ENCODE assay signal across 1 cellular context in the genomic region with DNA sequence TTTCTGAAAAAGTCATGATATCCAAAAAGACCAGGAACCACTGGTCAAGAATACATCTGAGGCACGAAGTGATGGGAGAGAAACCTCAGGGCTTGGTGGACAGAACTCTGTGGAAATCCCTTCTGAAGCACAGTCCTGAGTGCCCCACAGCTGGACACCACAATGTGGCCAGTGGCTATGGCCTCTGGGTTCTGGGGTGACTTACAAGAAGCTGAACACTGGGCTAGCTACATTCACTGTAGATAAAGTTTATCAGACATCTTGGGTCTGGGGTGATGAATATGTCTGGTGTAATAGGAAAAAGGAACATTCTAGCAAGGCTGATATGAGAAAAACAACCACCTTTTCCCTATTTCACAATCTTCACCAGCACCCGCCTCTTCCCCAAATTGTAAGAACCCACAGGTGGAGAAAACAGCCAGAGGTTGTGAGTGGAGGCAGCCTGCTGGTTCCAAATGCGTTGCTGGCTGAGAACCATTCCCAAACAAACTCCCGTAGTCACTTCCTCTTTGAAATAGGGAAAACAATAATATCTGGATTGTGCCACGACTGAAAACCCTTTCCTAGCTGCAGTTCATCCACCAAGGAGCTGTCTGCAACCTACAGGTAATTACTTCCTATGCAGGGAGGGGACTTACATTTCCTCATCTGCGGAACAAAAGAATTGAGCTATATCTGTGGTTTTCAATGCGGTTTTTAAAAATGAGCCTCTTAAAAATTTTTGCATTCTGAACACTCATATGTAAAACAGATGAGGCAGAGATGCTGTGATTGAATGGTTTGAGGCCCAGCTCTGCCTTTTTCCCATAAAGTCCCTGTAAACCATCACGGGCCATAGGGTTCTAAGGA.
TF ChIP-seq lines count a peak whose summit lies in the region.

No MANE protein-coding gene starts in this region.

TF ChIP-seq in WTC11, 78 proteins besides CTCF, POLR2A, EP300 and RAD21 (continued from another document):
- TF ChIP-seq, protein P1, sequence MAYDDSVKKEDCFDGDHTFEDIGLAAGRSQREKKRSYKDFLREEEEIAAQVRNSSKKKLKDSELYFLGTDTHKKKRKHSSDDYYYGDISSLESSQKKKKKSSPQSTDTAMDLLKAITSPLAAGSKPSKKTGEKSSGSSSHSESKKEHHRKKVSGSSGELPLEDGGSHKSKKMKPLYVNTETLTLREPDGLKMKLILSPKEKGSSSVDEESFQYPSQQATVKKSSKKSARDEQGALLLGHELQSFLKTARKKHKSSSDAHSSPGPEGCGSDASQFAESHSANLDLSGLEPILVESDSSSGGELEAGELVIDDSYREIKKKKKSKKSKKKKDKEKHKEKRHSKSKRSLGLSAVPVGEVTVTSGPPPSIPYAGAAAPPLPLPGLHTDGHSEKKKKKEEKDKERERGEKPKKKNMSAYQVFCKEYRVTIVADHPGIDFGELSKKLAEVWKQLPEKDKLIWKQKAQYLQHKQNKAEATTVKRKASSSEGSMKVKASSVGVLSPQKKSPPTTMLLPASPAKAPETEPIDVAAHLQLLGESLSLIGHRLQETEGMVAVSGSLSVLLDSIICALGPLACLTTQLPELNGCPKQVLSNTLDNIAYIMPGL (CRISPR knock-in tag; IDR thresholded peaks at IDR 0.05), result no peak
- TF ChIP-seq ESRRA (CRISPR knock-in tag; IDR thresholded peaks at IDR 0.05; ENCODE audit: borderline replicate concordance) (no peak), CREM (CRISPR knock-in tag; IDR thresholded peaks at IDR 0.05) (no peak), KAT7 (CRISPR knock-in tag; IDR thresholded peaks at IDR 0.05; ENCODE audit: borderline replicate concordance) (no peak), TCF7 (CRISPR knock-in tag; IDR thresholded peaks at IDR 0.05; ENCODE audit: low read depth) (no peak), IRF2 (CRISPR knock-in tag; IDR thresholded peaks at IDR 0.05; ENCODE audit: borderline replicate concordance, low read depth) (no peak), MXD4 (CRISPR knock-in tag; IDR thresholded peaks at IDR 0.05; ENCODE audit: borderline replicate concordance) (no peak), JUN (CRISPR knock-in tag; IDR thresholded peaks at IDR 0.05) (no peak)
- TF ChIP-seq, protein P2, sequence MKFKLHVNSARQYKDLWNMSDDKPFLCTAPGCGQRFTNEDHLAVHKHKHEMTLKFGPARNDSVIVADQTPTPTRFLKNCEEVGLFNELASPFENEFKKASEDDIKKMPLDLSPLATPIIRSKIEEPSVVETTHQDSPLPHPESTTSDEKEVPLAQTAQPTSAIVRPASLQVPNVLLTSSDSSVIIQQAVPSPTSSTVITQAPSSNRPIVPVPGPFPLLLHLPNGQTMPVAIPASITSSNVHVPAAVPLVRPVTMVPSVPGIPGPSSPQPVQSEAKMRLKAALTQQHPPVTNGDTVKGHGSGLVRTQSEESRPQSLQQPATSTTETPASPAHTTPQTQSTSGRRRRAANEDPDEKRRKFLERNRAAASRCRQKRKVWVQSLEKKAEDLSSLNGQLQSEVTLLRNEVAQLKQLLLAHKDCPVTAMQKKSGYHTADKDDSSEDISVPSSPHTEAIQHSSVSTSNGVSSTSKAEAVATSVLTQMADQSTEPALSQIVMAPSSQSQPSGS (CRISPR knock-in tag; IDR thresholded peaks at IDR 0.05; ENCODE audit: borderline replicate concordance, low read depth), result no peak
- TF ChIP-seq, protein P3, sequence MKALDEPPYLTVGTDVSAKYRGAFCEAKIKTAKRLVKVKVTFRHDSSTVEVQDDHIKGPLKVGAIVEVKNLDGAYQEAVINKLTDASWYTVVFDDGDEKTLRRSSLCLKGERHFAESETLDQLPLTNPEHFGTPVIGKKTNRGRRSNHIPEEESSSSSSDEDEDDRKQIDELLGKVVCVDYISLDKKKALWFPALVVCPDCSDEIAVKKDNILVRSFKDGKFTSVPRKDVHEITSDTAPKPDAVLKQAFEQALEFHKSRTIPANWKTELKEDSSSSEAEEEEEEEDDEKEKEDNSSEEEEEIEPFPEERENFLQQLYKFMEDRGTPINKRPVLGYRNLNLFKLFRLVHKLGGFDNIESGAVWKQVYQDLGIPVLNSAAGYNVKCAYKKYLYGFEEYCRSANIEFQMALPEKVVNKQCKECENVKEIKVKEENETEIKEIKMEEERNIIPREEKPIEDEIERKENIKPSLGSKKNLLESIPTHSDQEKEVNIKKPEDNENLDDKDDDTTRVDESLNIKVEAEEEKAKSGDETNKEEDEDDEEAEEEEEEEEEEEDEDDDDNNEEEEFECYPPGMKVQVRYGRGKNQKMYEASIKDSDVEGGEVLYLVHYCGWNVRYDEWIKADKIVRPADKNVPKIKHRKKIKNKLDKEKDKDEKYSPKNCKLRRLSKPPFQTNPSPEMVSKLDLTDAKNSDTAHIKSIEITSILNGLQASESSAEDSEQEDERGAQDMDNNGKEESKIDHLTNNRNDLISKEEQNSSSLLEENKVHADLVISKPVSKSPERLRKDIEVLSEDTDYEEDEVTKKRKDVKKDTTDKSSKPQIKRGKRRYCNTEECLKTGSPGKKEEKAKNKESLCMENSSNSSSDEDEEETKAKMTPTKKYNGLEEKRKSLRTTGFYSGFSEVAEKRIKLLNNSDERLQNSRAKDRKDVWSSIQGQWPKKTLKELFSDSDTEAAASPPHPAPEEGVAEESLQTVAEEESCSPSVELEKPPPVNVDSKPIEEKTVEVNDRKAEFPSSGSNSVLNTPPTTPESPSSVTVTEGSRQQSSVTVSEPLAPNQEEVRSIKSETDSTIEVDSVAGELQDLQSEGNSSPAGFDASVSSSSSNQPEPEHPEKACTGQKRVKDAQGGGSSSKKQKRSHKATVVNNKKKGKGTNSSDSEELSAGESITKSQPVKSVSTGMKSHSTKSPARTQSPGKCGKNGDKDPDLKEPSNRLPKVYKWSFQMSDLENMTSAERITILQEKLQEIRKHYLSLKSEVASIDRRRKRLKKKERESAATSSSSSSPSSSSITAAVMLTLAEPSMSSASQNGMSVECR (CRISPR knock-in tag; IDR thresholded peaks at IDR 0.05; ENCODE audit: borderline replicate concordance), result no peak
TF ChIP-seq in WTC11: peak in this region for 0.
